ENCODE assay signal across 19 cellular contexts in genomic region chr16:2174396-2175131, GRCh38. TPM values are rescaled to one million over a fixed set of nuclear protein-coding genes. Genes with fewer than 3 reads are reported as not detected.
DNase-seq lines count a peak whose midpoint lies in the region; ATAC-seq, FAIRE-seq and TF ChIP-seq lines count a peak whose summit lies in the region.
"Had no signal": no experiment of that assay in that cellular context is flagged by ENCODE, and none has a peak within 500 bp of the region (broad histone marks: within the 10 kb centered on the region; RNA-seq: fewer than 3 reads in every experiment).

No MANE protein-coding gene starts in this region.

- TF ChIP-seq CTCF in RWPE1 (conservative IDR thresholded peaks at IDR 0.05; ENCODE audit: low read depth) (no peak), spleen (IDR thresholded peaks at IDR 0.05 in 8 of 11, conservative IDR thresholded peaks at IDR 0.05 in 3 of 11) (no peak), body of pancreas (IDR thresholded peaks at IDR 0.05) (no peak)

- FAIRE-seq in H54 (lab: Jason Lieb, UNC) (no peak), GM12892 (lab: Jason Lieb, UNC) (no peak)

- H3K4me1 ChIP-seq in spleen (peaks cover under 1 to 52% (median 22%) of the 10 kb centered on the region in 6 donors), body of pancreas (no peaks in the 10 kb centered on the region)

- no peak for TF ChIP-seq POLR2A in spleen (IDR thresholded peaks at IDR 0.05)
- no peak for TF ChIP-seq POLR2A in H54 (IDR thresholded peaks at IDR 0.05; ENCODE audit: low read depth, low read length)
- TF ChIP-seq POLR2A in body of pancreas (IDR thresholded peaks at IDR 0.05) = no peak
- no peak for TF ChIP-seq POLR2A in GM12892 (IDR thresholded peaks at IDR 0.05; ENCODE audit: low read depth, low read length)

- no peak for ATAC-seq in body of pancreas
- ATAC-seq: CD8-positive, alpha-beta T cell had no signal

- H3K36me3 ChIP-seq in spleen = peaks cover 4 to 92% (median 80%) of the 10 kb centered on the region in 6 donors
- peaks cover 10 to 23% of the 10 kb centered on the region in 2 donors for H3K36me3 ChIP-seq in body of pancreas (replicated peaks in 1 of 2; ENCODE audit: insufficient read depth in 1 of 2, low read depth in 2 of 2)

- CTCF ChIA-PET in RWPE1 (lab: Yijun Ruan, JAX) = interaction anchor here (0.6 kb wide), 2 partner anchors 10 to 20 kb away, joined by 3 to 5 read pairs; no protein-coding TSS in a partner anchor

- intact Hi-C loops in spleen (cut with DNase I; ENCODE audit: low total_unique reads) (no loop called here), body of pancreas (cut with DNase I) (no loop called here)

- H3K4me3 ChIP-seq in spleen = no peak overlapping the region
- H3K4me3 ChIP-seq in body of pancreas = no peak overlapping the region
- H3K4me3 ChIP-seq: SJCRH30 had no signal

- DNase-seq in NCI-H2081 (lab: John Stamatoyannopoulos, UW) (peak; percentile 45 to 77), NCI-H2081 treated with DMSO at 0.1 percent for 48 hours (lab: John Stamatoyannopoulos, UW) (no peak), RWPE1 (ENCODE audit: low spot score) (no peak), cerebellum (ENCODE audit: low spot score) (peak; percentile 59), spleen (peak; percentile 81), H54 (ENCODE audit: insufficient read length, low spot score) (no peak), body of pancreas (no peak), GM12892 (ENCODE audit: insufficient read length) (no peak)
- DNase-seq: 8988T; CD8-positive, alpha-beta T cell; EL; H9; NCI-H1105; NCI-H2029 treated with DMSO at 0.1 percent for 48 hours; NCI-H2171 treated with DMSO at 0.1 percent for 48 hours; NCI-H446 treated with DMSO at 0.1 percent for 48 hours; NCI-H526 treated with DMSO at 0.1 percent for 48 hours; SJCRH30 had no signal

- WGBS in spleen, 5 donors = 83 to 95% (median 88%) methylated on average over 5 to 21 of the region's 21 CpGs
- WGBS in body of pancreas, 2 donors = 91 to 92% methylated on average over 11 to 20 of the region's 21 CpGs

- H3K27ac ChIP-seq in RWPE1 (peak overlapping the region; percentile 67), spleen (peak overlapping the region in 2 of 8 donors; percentile 5 to 7), body of pancreas (no peak overlapping the region)
- H3K27ac ChIP-seq: KMS-11, SJCRH30 had no signal

- H3K27me3 ChIP-seq in spleen (replicated peaks in 1 of 7) (no peaks in the 10 kb centered on the region), body of pancreas (no peaks in the 10 kb centered on the region)
- H3K27me3 ChIP-seq: SJCRH30 had no signal

- POLR2A ChIA-PET in RWPE1 (lab: Yijun Ruan, JAX; ENCODE audit: low non-redundant PET) = interaction anchor here (0.6 kb wide), 2 partner anchors 13 to 19 kb away, joined by 3 read pairs; partner anchors contain the start of gene TRAF7

- H3K9me3 ChIP-seq in spleen (peaks cover 0 to 6% (median 0%) of the 10 kb centered on the region in 8 donors), body of pancreas (no peaks in the 10 kb centered on the region)
- H3K9me3 ChIP-seq: SJCRH30 had no signal

RNA-seq across cellular contexts. Expression of gene TRAF7, which starts 19.0 kb away (rescaled TPM):
- total RNA-seq in cerebellum (23.7 TPM), spleen (10 to 100 TPM; 41.5 to 63.9 (median 50.9) TPM), body of pancreas (10 to 100 TPM; 22.7 to 29.3 TPM)
- 10 to 100 TPM; 22.0 to 37.6 (median 23.3) TPM for polyA plus RNA-seq in spleen
- 27.8 TPM for polyA plus RNA-seq in GM12892 (2012; ENCODE audit: missing spikeins)

RNA-seq across cellular contexts. Expression of gene CASKIN1, which starts 21.8 kb away (rescaled TPM):
- total RNA-seq in cerebellum = 19.0 TPM
- not detected for total RNA-seq in spleen
- under 1 TPM; 0.24 to 0.32 (median 0.30) TPM for polyA plus RNA-seq in spleen
- under 1 TPM; 0.66 to 0.78 TPM for total RNA-seq in body of pancreas
- polyA plus RNA-seq in GM12892 (2012; ENCODE audit: missing spikeins) = 0.06 TPM

RNA-seq across cellular contexts. Expression of gene RAB26, which starts 26.1 kb away (rescaled TPM):
- total RNA-seq in cerebellum = 11.4 TPM
- 1 to 10 TPM in 4 of 7 donors, under 1 TPM in 2, not detected in 1; 0.26 to 7.9 (median 1.2) TPM for total RNA-seq in spleen
- polyA plus RNA-seq in spleen = 1 to 10 TPM in 2 of 3 donors, under 1 TPM in 1; 0.91 to 1.5 (median 1.4) TPM
- 10 to 100 TPM; 25.4 to 28.8 TPM for total RNA-seq in body of pancreas
- polyA plus RNA-seq in GM12892 (2012; ENCODE audit: missing spikeins) = 3.2 TPM
- total RNA-seq: CD8-positive, alpha-beta T cell had no signal

RNA-seq across cellular contexts. Expression of gene MLST8, which starts 30.7 kb away (rescaled TPM):
- 8.9 TPM for total RNA-seq in cerebellum
- total RNA-seq in spleen = 10 to 100 TPM; 25.0 to 50.0 (median 30.4) TPM
- polyA plus RNA-seq in spleen = 10 to 100 TPM; 40.6 to 61.7 (median 51.3) TPM
- 10 to 100 TPM; 32.4 to 59.0 TPM for total RNA-seq in body of pancreas
- polyA plus RNA-seq in GM12892 (2012; ENCODE audit: missing spikeins) = 28.7 TPM

RNA-seq across cellular contexts. Expression of gene BRICD5, which starts 36.1 kb away (rescaled TPM):
- 12.3 TPM for total RNA-seq in cerebellum
- 10 to 100 TPM in 2 of 7 donors, 1 to 10 TPM in 5; 3.5 to 12.8 (median 8.6) TPM for total RNA-seq in spleen
- 10 to 100 TPM; 18.2 to 40.2 (median 18.9) TPM for polyA plus RNA-seq in spleen
- 1 to 10 TPM; 1.8 to 3.3 TPM for total RNA-seq in body of pancreas
- polyA plus RNA-seq in GM12892 (2012; ENCODE audit: missing spikeins) = 1.0 TPM

Comparison
In these comparisons a context has a peak if more than half of its experiments do, and no peak if none do; other contexts are left out.
1. DNase-seq: peak in NCI-H2081 (2 of 2), cerebellum (single experiment) and spleen (single experiment); none in NCI-H2081 treated with DMSO at 0.1 percent for 48 hours (single experiment), RWPE1 (single experiment), H54 (single experiment), body of pancreas (0 of 4) and GM12892 (single experiment).
2. RNA of gene CASKIN1, which starts 21.8 kb away (total RNA-seq): 19.0 TPM in cerebellum (single experiment); 0.66 to 0.78 TPM in body of pancreas and not detected in spleen; every median in the first group is over 10 times any median in the second.